In the genomic region with DNA sequence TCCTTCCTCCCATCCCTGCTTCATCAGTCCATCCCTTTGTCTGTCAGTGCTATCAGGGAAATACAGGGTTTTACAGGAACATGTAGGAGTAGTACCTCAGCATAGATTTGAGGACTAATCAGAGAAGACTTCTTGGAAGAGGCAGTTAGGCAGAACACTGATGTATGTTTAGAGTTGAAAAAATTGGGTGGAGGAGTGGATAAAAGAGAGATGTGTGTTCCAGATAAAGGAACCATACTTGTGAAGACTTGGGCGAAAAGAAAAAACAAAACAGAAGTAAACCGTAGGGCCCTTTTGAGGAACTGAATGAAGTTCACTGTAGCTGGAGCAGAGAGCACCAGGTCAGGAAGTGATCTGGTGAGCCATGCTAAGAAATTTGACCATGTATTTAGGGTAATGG, we compare ENCODE assay signal across 1 cellular context.
TF ChIP-seq lines count a peak whose summit lies in the region.

No MANE protein-coding gene starts in this region.

TF ChIP-seq in K562, 482 proteins besides CTCF, POLR2A, EP300 and RAD21 (continued from another document):
- TF ChIP-seq, protein P1, sequence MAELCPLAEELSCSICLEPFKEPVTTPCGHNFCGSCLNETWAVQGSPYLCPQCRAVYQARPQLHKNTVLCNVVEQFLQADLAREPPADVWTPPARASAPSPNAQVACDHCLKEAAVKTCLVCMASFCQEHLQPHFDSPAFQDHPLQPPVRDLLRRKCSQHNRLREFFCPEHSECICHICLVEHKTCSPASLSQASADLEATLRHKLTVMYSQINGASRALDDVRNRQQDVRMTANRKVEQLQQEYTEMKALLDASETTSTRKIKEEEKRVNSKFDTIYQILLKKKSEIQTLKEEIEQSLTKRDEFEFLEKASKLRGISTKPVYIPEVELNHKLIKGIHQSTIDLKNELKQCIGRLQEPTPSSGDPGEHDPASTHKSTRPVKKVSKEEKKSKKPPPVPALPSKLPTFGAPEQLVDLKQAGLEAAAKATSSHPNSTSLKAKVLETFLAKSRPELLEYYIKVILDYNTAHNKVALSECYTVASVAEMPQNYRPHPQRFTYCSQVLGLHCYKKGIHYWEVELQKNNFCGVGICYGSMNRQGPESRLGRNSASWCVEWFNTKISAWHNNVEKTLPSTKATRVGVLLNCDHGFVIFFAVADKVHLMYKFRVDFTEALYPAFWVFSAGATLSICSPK (IDR thresholded peaks at IDR 0.05; ENCODE audit: borderline replicate concordance): no peak
- TF ChIP-seq, protein P2, sequence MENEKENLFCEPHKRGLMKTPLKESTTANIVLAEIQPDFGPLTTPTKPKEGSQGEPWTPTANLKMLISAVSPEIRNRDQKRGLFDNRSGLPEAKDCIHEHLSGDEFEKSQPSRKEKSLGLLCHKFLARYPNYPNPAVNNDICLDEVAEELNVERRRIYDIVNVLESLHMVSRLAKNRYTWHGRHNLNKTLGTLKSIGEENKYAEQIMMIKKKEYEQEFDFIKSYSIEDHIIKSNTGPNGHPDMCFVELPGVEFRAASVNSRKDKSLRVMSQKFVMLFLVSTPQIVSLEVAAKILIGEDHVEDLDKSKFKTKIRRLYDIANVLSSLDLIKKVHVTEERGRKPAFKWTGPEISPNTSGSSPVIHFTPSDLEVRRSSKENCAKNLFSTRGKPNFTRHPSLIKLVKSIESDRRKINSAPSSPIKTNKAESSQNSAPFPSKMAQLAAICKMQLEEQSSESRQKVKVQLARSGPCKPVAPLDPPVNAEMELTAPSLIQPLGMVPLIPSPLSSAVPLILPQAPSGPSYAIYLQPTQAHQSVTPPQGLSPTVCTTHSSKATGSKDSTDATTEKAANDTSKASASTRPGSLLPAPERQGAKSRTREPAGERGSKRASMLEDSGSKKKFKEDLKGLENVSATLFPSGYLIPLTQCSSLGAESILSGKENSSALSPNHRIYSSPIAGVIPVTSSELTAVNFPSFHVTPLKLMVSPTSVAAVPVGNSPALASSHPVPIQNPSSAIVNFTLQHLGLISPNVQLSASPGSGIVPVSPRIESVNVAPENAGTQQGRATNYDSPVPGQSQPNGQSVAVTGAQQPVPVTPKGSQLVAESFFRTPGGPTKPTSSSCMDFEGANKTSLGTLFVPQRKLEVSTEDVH (IDR thresholded peaks at IDR 0.05; ENCODE audit: low read depth, partially characterized antibody): no peak
